ENCODE assay signal across 9 cellular contexts in the genomic region with DNA sequence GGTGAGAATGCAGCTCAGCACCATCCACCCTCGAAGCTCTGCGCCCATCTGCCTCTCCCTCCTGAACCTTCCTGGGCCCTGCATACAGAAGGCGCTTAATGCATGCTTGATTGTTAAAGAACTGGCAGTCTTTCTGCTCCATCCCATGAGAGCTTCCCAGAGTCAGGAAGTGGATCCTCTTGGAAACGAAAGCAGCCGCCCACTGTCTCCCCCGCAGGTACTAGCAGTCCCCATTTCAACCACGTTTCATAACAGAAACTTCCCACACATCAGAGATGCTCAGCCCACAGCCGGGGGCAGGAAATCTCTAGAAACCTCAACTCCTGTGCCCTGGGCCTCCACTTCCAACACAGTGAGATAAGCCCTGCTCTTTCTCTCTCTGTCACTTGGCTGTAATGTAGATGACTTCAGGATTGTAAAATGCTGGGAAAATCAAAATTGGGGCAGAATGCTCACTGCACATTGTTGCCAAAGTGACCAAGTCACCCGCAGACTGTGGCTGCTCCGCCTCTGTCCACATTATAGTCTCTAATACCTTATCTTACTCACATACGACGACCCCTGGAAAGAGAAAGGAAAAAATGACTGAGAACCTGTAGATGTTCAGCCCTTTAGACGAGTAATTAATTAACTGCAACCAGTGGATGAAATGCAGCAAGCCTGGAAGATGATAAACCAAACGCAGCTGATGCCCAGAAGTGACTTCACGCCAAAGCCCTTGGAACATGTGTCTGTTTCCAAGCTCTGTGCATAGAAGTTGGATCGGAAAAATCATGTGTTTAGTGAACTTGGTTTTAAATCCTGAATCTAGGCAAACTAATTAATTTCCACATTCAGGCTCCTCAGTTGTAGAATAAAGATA. TPM values are rescaled to one million over a fixed set of nuclear protein-coding genes. Genes with fewer than 3 reads are reported as not detected.
DNase-seq lines count a peak whose midpoint lies in the region; ATAC-seq and TF ChIP-seq lines count a peak whose summit lies in the region.
"Had no signal": no experiment of that assay in that cellular context is flagged by ENCODE, and none has a peak within 500 bp of the region (broad histone marks: within the 10 kb centered on the region; RNA-seq: fewer than 3 reads in every experiment).

No MANE protein-coding gene starts in this region.

- no peak overlapping the region for H3K9ac ChIP-seq in DND-41 (ENCODE audit: low read depth, low read length)

- H3K27me3 Mint-ChIP-seq in activated naive CD8-positive, alpha-beta T cell treated with anti-CD3 and anti-CD28 coated beads, Interleukin-2, amount 50 U/mL, for 24 hours, result peaks cover 25% of the 10 kb centered on the region

- peak; percentile 89 for ATAC-seq in DND-41 (ENCODE audit: insufficient read depth, low read depth)
- ATAC-seq in HG02798 (IDR thresholded peaks at IDR 0.05; ENCODE audit: poor library complexity, unreplicated experiment), result peak; percentile 29
- ATAC-seq in activated naive CD8-positive, alpha-beta T cell treated with anti-CD3 and anti-CD28 coated beads, Interleukin-2, amount 50 U/mL, for 24 hours, result peak; percentile 42
- ATAC-seq in GM21576 (IDR thresholded peaks at IDR 0.05; ENCODE audit: unreplicated experiment), result no peak
- ATAC-seq in HG02938 (IDR thresholded peaks at IDR 0.05; ENCODE audit: unreplicated experiment), result no peak

- no peaks in the 10 kb centered on the region for H3K79me2 ChIP-seq in DND-41 (ENCODE audit: insufficient read depth, low read length)

- H3K9me3 ChIP-seq in DND-41 (ENCODE audit: insufficient read depth, low read length, severe bottlenecking), result no peaks in the 10 kb centered on the region

- H4K20me1 ChIP-seq in DND-41 (ENCODE audit: insufficient read depth, low read length), result no peaks in the 10 kb centered on the region

- H3K36me3 Mint-ChIP-seq in activated naive CD8-positive, alpha-beta T cell treated with anti-CD3 and anti-CD28 coated beads, Interleukin-2, amount 50 U/mL, for 24 hours (ENCODE audit: low read depth), result no peaks in the 10 kb centered on the region
- H3K36me3 Mint-ChIP-seq: activated naive CD4-positive, alpha-beta T cell treated with anti-CD3 and anti-CD28 coated beads, Interleukin-2, amount 50 U/mL, for 24 hours had no signal

- peak overlapping the region; percentile 15 for H3K27ac ChIP-seq in DND-41 (ENCODE audit: low read length)

- TF ChIP-seq CTCF in DND-41 (IDR thresholded peaks at IDR 0.05; ENCODE audit: borderline replicate concordance, extremely low read depth, low read length, poor library complexity, severe bottlenecking), result no peak

- no peak overlapping the region for H2AFZ ChIP-seq in DND-41 (ENCODE audit: low read depth, low read length)

- peak overlapping the region; percentile 10; the same call in 1 of the 2 replicates for H3K4me2 ChIP-seq in DND-41 (ENCODE audit: insufficient read depth, low read length)

- H3K9me3 Mint-ChIP-seq in activated naive CD8-positive, alpha-beta T cell treated with anti-CD3 and anti-CD28 coated beads, Interleukin-2, amount 50 U/mL, for 24 hours, result no peaks in the 10 kb centered on the region
- H3K9me3 Mint-ChIP-seq: activated naive CD4-positive, alpha-beta T cell treated with anti-CD3 and anti-CD28 coated beads, Interleukin-2, amount 50 U/mL, for 24 hours had no signal

- peak; percentile 79 for DNase-seq in DND-41
- DNase-seq in activated naive CD8-positive, alpha-beta T cell treated with anti-CD3 and anti-CD28 coated beads, Interleukin-2, amount 50 U/mL, for 24 hours, result peak; percentile 26
- DNase-seq in mucosa of gallbladder (ENCODE audit: low spot score), result peak; percentile 10
- DNase-seq in foreskin melanocyte, result no peak
- DNase-seq in effector CD4-positive, alpha-beta T cell, result no peak

- peaks cover 30% of the 10 kb centered on the region for H3K4me1 ChIP-seq in DND-41 (ENCODE audit: insufficient read depth, low read length)

- no peak overlapping the region for H3K4me3 ChIP-seq in DND-41 (ENCODE audit: low read depth in 1 of 2, low read length in 2 of 2)

- no peaks in the 10 kb centered on the region for H3K27me3 ChIP-seq in DND-41 (ENCODE audit: insufficient read depth, low read length, poor library complexity)

- H3K36me3 ChIP-seq in DND-41 (ENCODE audit: insufficient read depth, low read length), result no peaks in the 10 kb centered on the region

- no peak overlapping the region for H3K4me3 Mint-ChIP-seq in activated naive CD8-positive, alpha-beta T cell treated with anti-CD3 and anti-CD28 coated beads, Interleukin-2, amount 50 U/mL, for 24 hours
- H3K4me3 Mint-ChIP-seq: activated naive CD4-positive, alpha-beta T cell treated with anti-CD3 and anti-CD28 coated beads, Interleukin-2, amount 50 U/mL, for 24 hours had no signal

- peaks cover 32% of the 10 kb centered on the region for H3K4me1 Mint-ChIP-seq in activated naive CD8-positive, alpha-beta T cell treated with anti-CD3 and anti-CD28 coated beads, Interleukin-2, amount 50 U/mL, for 24 hours

- H3K27ac Mint-ChIP-seq in activated naive CD8-positive, alpha-beta T cell treated with anti-CD3 and anti-CD28 coated beads, Interleukin-2, amount 50 U/mL, for 24 hours, result no peak overlapping the region
- H3K27ac Mint-ChIP-seq: activated naive CD4-positive, alpha-beta T cell treated with anti-CD3 and anti-CD28 coated beads, Interleukin-2, amount 50 U/mL, for 24 hours had no signal

RNA-seq across cellular contexts. Expression of a gene that starts 28.5 kb away (rescaled TPM):
- 15.7 TPM for total RNA-seq in mucosa of gallbladder

Comparison
In these comparisons a context has a peak if more than half of its experiments do, and no peak if none do; other contexts are left out.
1. ATAC-seq: peak in DND-41 (single experiment), HG02798 (single experiment) and activated naive CD8-positive, alpha-beta T cell treated with anti-CD3 and anti-CD28 coated beads, Interleukin-2, amount 50 U/mL, for 24 hours (single experiment); none in GM21576 (single experiment) and HG02938 (single experiment).
2. DNase-seq: peak in DND-41 (single experiment), activated naive CD8-positive, alpha-beta T cell treated with anti-CD3 and anti-CD28 coated beads, Interleukin-2, amount 50 U/mL, for 24 hours (single experiment) and mucosa of gallbladder (single experiment); none in foreskin melanocyte (single experiment) and effector CD4-positive, alpha-beta T cell (single experiment).